In the genomic region with DNA sequence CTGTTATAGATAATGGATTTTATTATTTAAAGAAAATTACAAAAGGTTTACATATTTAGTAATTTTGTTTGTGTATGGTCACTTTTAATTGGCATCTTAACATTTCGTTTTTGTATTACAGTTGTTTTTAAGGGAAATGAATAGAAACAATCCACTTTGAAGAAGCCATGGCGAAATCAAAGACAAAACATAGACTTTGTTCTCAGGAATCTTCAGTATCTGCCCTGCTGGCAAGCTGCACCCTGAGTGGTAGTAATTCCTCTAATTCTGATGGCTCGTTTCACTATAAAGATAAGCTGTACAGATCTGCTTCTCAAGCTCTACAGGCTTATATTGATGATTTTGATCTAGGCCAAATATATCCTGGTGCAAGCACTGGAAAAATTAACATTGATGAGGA, we compare ENCODE assay signal across 34 cellular contexts. TPM values are rescaled to one million over a fixed set of nuclear protein-coding genes. Genes with fewer than 3 reads are reported as not detected.
DNase-seq lines count a peak whose midpoint lies in the region; ATAC-seq, FAIRE-seq and TF ChIP-seq lines count a peak whose summit lies in the region.
"Had no signal": no experiment of that assay in that cellular context is flagged by ENCODE, and none has a peak within 500 bp of the region (broad histone marks: within the 10 kb centered on the region; RNA-seq: fewer than 3 reads in every experiment).

No MANE protein-coding gene starts in this region.

- TF ChIP-seq RAD21 in HepG2 (CRISPR knock-in tag; IDR thresholded peaks at IDR 0.05) = no peak

- H3K4me1 Mint-ChIP-seq in nephron = peaks cover 12% of the 10 kb centered on the region

- H3K36me3 Mint-ChIP-seq in nephron (ENCODE audit: low read depth) = peaks cover 28% of the 10 kb centered on the region

- H3K9me3 ChIP-seq in HepG2 (ENCODE audit: low read length) (no peaks in the 10 kb centered on the region), right lobe of liver (no peaks in the 10 kb centered on the region)
- H3K9me3 ChIP-seq: heart left ventricle, mucosa of descending colon, SJSA1, uterus had no signal

- H3K4me1 ChIP-seq in HepG2 (ENCODE audit: insufficient read depth, low read length) (peaks cover 28% of the 10 kb centered on the region), right lobe of liver (peaks cover 0 to 9% (median 0%) of the 10 kb centered on the region in 4 donors)
- H3K4me1 ChIP-seq: uterus had no signal

- H3K4me2 ChIP-seq in HepG2 (ENCODE audit: low read depth, low read length) = no peak overlapping the region

- FAIRE-seq in HepG2 (lab: Jason Lieb, UNC) (peak; percentile 54), HTR-8/SVneo (lab: Jason Lieb, UNC) (no peak)
- FAIRE-seq: H54 had no signal

- intact Hi-C loops in HepG2 (cut with micrococcal nuclease; ENCODE audit: unreplicated experiment) = no loop called here
- intact Hi-C loops in right lobe of liver (cut with DNase I) = no loop called here

- peak overlapping the region in 1 of 3 experiments; percentile 26; a peak in 1 of 6 replicates for H3K4me3 ChIP-seq in HepG2 (replicated peaks in 1 of 3; ENCODE audit: insufficient read depth in 1 of 3, low read depth in 2 of 3, low read length in 3 of 3)
- no peak overlapping the region for H3K4me3 ChIP-seq in right lobe of liver
- no peak overlapping the region for H3K4me3 ChIP-seq in choroid plexus epithelial cell (ENCODE audit: low read depth, low read length)
- H3K4me3 ChIP-seq: heart left ventricle, lung, mucosa of descending colon, SJSA1, uterus had no signal

- H4K20me1 ChIP-seq in HepG2 (ENCODE audit: insufficient read depth, low read length) = no peaks in the 10 kb centered on the region

- whole genome bisulfite sequencing in HepG2 (ENCODE audit: low lambda C conversion rate) = 31% methylated on average over 3 of the region's 3 CpGs
- 53% methylated on average over 3 of the region's 3 CpGs for WGBS in right lobe of liver (ENCODE audit: insufficient coverage, low coverage, low lambda C conversion rate, missing lambda C conversion rate)

- H3K79me2 ChIP-seq in HepG2 (ENCODE audit: insufficient read depth, low read length) = no peaks in the 10 kb centered on the region

- CTCF ChIA-PET in HepG2 (lab: Yijun Ruan, JAX; ENCODE audit: low intra/inter-chr PET ratio, low total read pairs) = no interaction called here

- POLR2A ChIA-PET in HepG2 (lab: Yijun Ruan, JAX) = no interaction called here

- H3K27ac ChIP-seq in HepG2 (ENCODE audit: extremely low read length, insufficient read depth, low read length) (no peak overlapping the region), right lobe of liver (no peak overlapping the region)
- H3K27ac ChIP-seq: heart left ventricle, SJSA1, uterus had no signal

- H3K4me3 Mint-ChIP-seq in nephron = peak overlapping the region in 2 of 3 experiments; percentile 26 to 55
- H3K4me3 Mint-ChIP-seq: activated CD4-positive, alpha-beta memory T cell treated with anti-CD3 and anti-CD28 coated beads, Interleukin-2, amount 10 ng/mL, durations not matched to agents 7 days and 5 days; CD8-positive, alpha-beta T cell; central memory CD8-positive, alpha-beta T cell; stimulated activated effector memory CD8-positive, alpha-beta T cell treated with anti-CD3 and anti-CD28 coated beads, Interleukin-12 subunit alpha, Interleukin-12 subunit beta, amount 100 ng/mL, for 72 hours; T-cell had no signal

- no peak for TF ChIP-seq CTCF in HepG2 (CRISPR knock-in tag; IDR thresholded peaks at IDR 0.05)
- TF ChIP-seq CTCF in right lobe of liver (IDR thresholded peaks at IDR 0.05) = no peak
- TF ChIP-seq CTCF in choroid plexus epithelial cell (conservative IDR thresholded peaks at IDR 0.05; ENCODE audit: low read depth, low read length) = no peak
- no peak for TF ChIP-seq CTCF in nephron (IDR thresholded peaks at IDR 0.05; ENCODE audit: unreplicated experiment in 3 of 3)

- BruUV-seq in HepG2 (replicated peaks; lab: Mats Ljungman, UMichigan) = no TSS peak

- no peaks in the 10 kb centered on the region for H3K27me3 Mint-ChIP-seq in nephron (ENCODE audit: low read depth)
- H3K27me3 Mint-ChIP-seq: activated CD4-positive, alpha-beta memory T cell treated with anti-CD3 and anti-CD28 coated beads, Interleukin-2, amount 10 ng/mL, durations not matched to agents 7 days and 5 days; activated T-helper 17 cell treated with anti-CD3 and anti-CD28 coated beads, Interleukin-2, amount 50 U/mL, for 72 hours; central memory CD8-positive, alpha-beta T cell; natural killer cell treated with Interleukin-12 subunit alpha and Interleukin-12 subunit beta and Interleukin-15 and Interleukin-18, amount 100 ng/mL, for 72 hours; T-cell had no signal

- H2AFZ ChIP-seq in HepG2 (ENCODE audit: low read length) = no peak overlapping the region

- H3K9ac ChIP-seq in HepG2 (ENCODE audit: insufficient read depth, low read depth, low read length) = no peak overlapping the region

- H3K36me3 ChIP-seq in HepG2 (replicated peaks in 1 of 2; ENCODE audit: control insufficient read depth in 1 of 2, insufficient read depth in 2 of 2, low read length in 2 of 2) (no peaks in the 10 kb centered on the region), right lobe of liver (no peaks in the 10 kb centered on the region)
- H3K36me3 ChIP-seq: heart left ventricle, uterus had no signal

- TF ChIP-seq POLR2A in HepG2 (IDR thresholded peaks at IDR 0.05; ENCODE audit: insufficient read depth in 1 of 2, low read depth in 2 of 2, low read length in 2 of 2) (no peak), right lobe of liver (IDR thresholded peaks at IDR 0.05) (no peak)

- DNase-seq in HepG2 (ENCODE audit: low spot score) (peak; percentile 30), right lobe of liver (no peak), choroid plexus epithelial cell (ENCODE audit: low read depth) (peak; percentile 30), DMS153 (lab: John Stamatoyannopoulos, UW) (no peak), HTR-8/SVneo (ENCODE audit: insufficient read length, low spot score) (no peak)
- DNase-seq: activated CD4-positive, alpha-beta memory T cell treated with anti-CD3 and anti-CD28 coated beads, Interleukin-2, amount 10 ng/mL, durations not matched to agents 7 days and 5 days; activated CD4-positive, CD25-positive, alpha-beta regulatory T cell treated with anti-CD3 and anti-CD28 coated beads, Interleukin-2, amount 50 U/mL, for 72 hours; activated CD8-positive, alpha-beta memory T cell treated with anti-CD3 and anti-CD28 coated beads, Interleukin-2, amount 50 U/mL, for 48 hours; activated naive CD4-positive, alpha-beta T cell treated with anti-CD3 and anti-CD28 coated beads, Interleukin-2, amount 50 U/mL, for 16 hours; anterior cingulate cortex; CD8-positive, alpha-beta T cell; dorsolateral prefrontal cortex; heart left ventricle; mucosa of descending colon; NCI-H1105; NCI-H1930; NCI-H526; right cardiac atrium; stimulated activated CD4-positive, alpha-beta T cell treated with anti-CD3 and anti-CD28 coated beads, Interleukin-12 subunit alpha, Interleukin-12 subunit beta, amount 100 ng/mL, for 4 hours; stimulated activated CD4-positive, alpha-beta T cell treated with anti-CD3 and anti-CD28 coated beads, Interleukin-4, amount 100 ng/mL, for 24 hours; T-cell; uterus had no signal

- in situ Hi-C loops in HepG2 (cut with HindIII; ENCODE audit: extremely low pct_ligation_motif_present, low pct_unique_long_range_greater_than_20kb) = no loop called here

- TF ChIP-seq EP300 in HepG2 (IDR thresholded peaks at IDR 0.05; ENCODE audit: low read depth in 2 of 2, low read length in 2 of 2) (no peak), HepG2 (CRISPR knock-in tag; IDR thresholded peaks at IDR 0.05; ENCODE audit: borderline replicate concordance) (no peak)

- H3K27me3 ChIP-seq in HepG2 (ENCODE audit: control insufficient read depth in 1 of 2, insufficient read depth in 2 of 2, low read length in 2 of 2) (no peaks in the 10 kb centered on the region; a peak in 2 of 5 replicates), right lobe of liver (no peaks in the 10 kb centered on the region)
- H3K27me3 ChIP-seq: heart left ventricle, SJSA1, uterus had no signal

- ATAC-seq in HepG2 (no peak), right lobe of liver (no peak), esophagus mucosa (no peak), HG02938 (IDR thresholded peaks at IDR 0.05; ENCODE audit: unreplicated experiment) (no peak)
- ATAC-seq: activated T-helper 17 cell treated with anti-CD3 and anti-CD28 coated beads, Interleukin-2, amount 50 U/mL, for 72 hours; CD8-positive, alpha-beta T cell; heart left ventricle; mucosa of descending colon; natural killer cell treated with Interleukin-12 subunit alpha and Interleukin-12 subunit beta and Interleukin-15 and Interleukin-18, amount 100 ng/mL, for 72 hours; right cardiac atrium; stimulated activated effector memory CD8-positive, alpha-beta T cell treated with anti-CD3 and anti-CD28 coated beads, Interleukin-12 subunit alpha, Interleukin-12 subunit beta, amount 100 ng/mL, for 72 hours; T-cell had no signal

- no peak overlapping the region for H3K27ac Mint-ChIP-seq in nephron
- H3K27ac Mint-ChIP-seq: activated CD4-positive, alpha-beta memory T cell treated with anti-CD3 and anti-CD28 coated beads, Interleukin-2, amount 10 ng/mL, durations not matched to agents 7 days and 5 days; activated T-helper 17 cell treated with anti-CD3 and anti-CD28 coated beads, Interleukin-2, amount 50 U/mL, for 72 hours; CD8-positive, alpha-beta T cell; natural killer cell treated with Interleukin-12 subunit alpha and Interleukin-12 subunit beta and Interleukin-15 and Interleukin-18, amount 100 ng/mL, for 72 hours; stimulated activated effector memory CD8-positive, alpha-beta T cell treated with anti-CD3 and anti-CD28 coated beads, Interleukin-12 subunit alpha, Interleukin-12 subunit beta, amount 100 ng/mL, for 72 hours; T-cell had no signal

- H3K9me3 Mint-ChIP-seq in nephron = no peaks in the 10 kb centered on the region
- H3K9me3 Mint-ChIP-seq: activated CD4-positive, alpha-beta memory T cell treated with anti-CD3 and anti-CD28 coated beads, Interleukin-2, amount 10 ng/mL, durations not matched to agents 7 days and 5 days; activated T-helper 17 cell treated with anti-CD3 and anti-CD28 coated beads, Interleukin-2, amount 50 U/mL, for 72 hours; CD8-positive, alpha-beta T cell; central memory CD8-positive, alpha-beta T cell; natural killer cell treated with Interleukin-12 subunit alpha and Interleukin-12 subunit beta and Interleukin-15 and Interleukin-18, amount 100 ng/mL, for 72 hours; stimulated activated effector memory CD8-positive, alpha-beta T cell treated with anti-CD3 and anti-CD28 coated beads, Interleukin-12 subunit alpha, Interleukin-12 subunit beta, amount 100 ng/mL, for 72 hours; T-cell had no signal

RNA-seq across cellular contexts. Expression of a gene that starts 2.7 kb away (rescaled TPM):
- total RNA-seq in HepG2 (2016; rRNA removed; fragmentation: Illumina TruSeq; extraction: Trizol) (2.5 and 8.1 TPM in 2 replicates), right lobe of liver (under 1 TPM; 0.12 to 0.55 (median 0.33) TPM), esophagus mucosa (2.7 TPM)
- 0.79 and 0.91 TPM in 2 replicates for total RNA-seq in HepG2 (2016; cell fraction: cytosol; rRNA removed; fragmentation: Illumina TruSeq; extraction: Trizol; ENCODE audit: low read depth)
- total RNA-seq in HepG2 (2016; cell fraction: insoluble cytoplasmic fraction; rRNA removed; fragmentation: Illumina TruSeq; extraction: Trizol) = 1.6 and 6.8 TPM in 2 replicates
- 1.9 and 2.9 TPM in 2 replicates for total RNA-seq in HepG2 (2016; cell fraction: membrane; rRNA removed; fragmentation: Illumina TruSeq; extraction: Trizol)
- total RNA-seq in HepG2 (2016; cell fraction: nucleus; rRNA removed; fragmentation: Illumina TruSeq; extraction: Trizol) = 4.2 and 4.6 TPM in 2 replicates
- polyA plus RNA-seq in HepG2 (2011; rRNA removed) = 0.94 and 1.8 TPM in 2 replicates
- 0.30 and 0.56 TPM in 2 replicates for polyA plus RNA-seq in HepG2 (2011; cell fraction: cytosol; rRNA removed)
- polyA plus RNA-seq in HepG2 (2011; cell fraction: nucleus; rRNA removed) = 0.92 and 1.2 TPM in 2 replicates
- polyA plus RNA-seq in HepG2 (2012) = 1.1 and 2.0 TPM in 2 replicates
- 0.14 and 0.19 TPM in 2 replicates for polyA plus RNA-seq in HepG2 (2016; cell fraction: cytosol; fragmentation: Illumina TruSeq; extraction: Trizol; ENCODE audit: low read depth)
- polyA plus RNA-seq in HepG2 (2016; cell fraction: insoluble cytoplasmic fraction; fragmentation: Illumina TruSeq; extraction: Trizol; ENCODE audit: low read depth) = 5.7 and 6.0 TPM in 2 replicates
- polyA plus RNA-seq in HepG2 (2016; cell fraction: membrane; fragmentation: Illumina TruSeq; extraction: Trizol; ENCODE audit: low read depth) = 0.69 and 0.83 TPM in 2 replicates
- polyA plus RNA-seq in HepG2 (2016; cell fraction: nucleus; fragmentation: Illumina TruSeq; extraction: Trizol; ENCODE audit: insufficient read depth, low read depth) = 4.3 and 5.4 TPM in 2 replicates
- 0.74 and 1.1 TPM in 2 replicates for polyA minus RNA-seq in HepG2 (2011; rRNA and poly(A)+ RNA removed; ENCODE audit: low replicate concordance)
- polyA minus RNA-seq in HepG2 (2011; cell fraction: cytosol; rRNA and poly(A)+ RNA removed) = 4.5 and 5.2 TPM in 2 replicates
- 5.5 and 7.2 TPM in 2 replicates for polyA minus RNA-seq in HepG2 (2011; cell fraction: nucleus; rRNA and poly(A)+ RNA removed)

RNA-seq across cellular contexts. Expression of a gene that starts 2.7 kb away (rescaled TPM):
- not detected in 2 replicates for total RNA-seq in HepG2 (2016; rRNA removed; fragmentation: Illumina TruSeq; extraction: Trizol)
- total RNA-seq in HepG2 (2016; cell fraction: cytosol; rRNA removed; fragmentation: Illumina TruSeq; extraction: Trizol; ENCODE audit: low read depth) = not detected in 2 replicates
- not detected in 2 replicates for total RNA-seq in HepG2 (2016; cell fraction: insoluble cytoplasmic fraction; rRNA removed; fragmentation: Illumina TruSeq; extraction: Trizol)
- total RNA-seq in HepG2 (2016; cell fraction: membrane; rRNA removed; fragmentation: Illumina TruSeq; extraction: Trizol) = not detected in 2 replicates
- not detected in 2 replicates for total RNA-seq in HepG2 (2016; cell fraction: nucleus; rRNA removed; fragmentation: Illumina TruSeq; extraction: Trizol)
- not detected in 2 replicates for polyA plus RNA-seq in HepG2 (2011; rRNA removed)
- polyA plus RNA-seq in HepG2 (2011; cell fraction: cytosol; rRNA removed) = not detected in 2 replicates
- polyA plus RNA-seq in HepG2 (2011; cell fraction: nucleus; rRNA removed) = not detected in 2 replicates
- polyA plus RNA-seq in HepG2 (2012) = not detected in 2 replicates
- polyA plus RNA-seq in HepG2 (2016; cell fraction: cytosol; fragmentation: Illumina TruSeq; extraction: Trizol; ENCODE audit: low read depth) = not detected in 2 replicates
- not detected in 2 replicates for polyA plus RNA-seq in HepG2 (2016; cell fraction: insoluble cytoplasmic fraction; fragmentation: Illumina TruSeq; extraction: Trizol; ENCODE audit: low read depth)
- not detected in 2 replicates for polyA plus RNA-seq in HepG2 (2016; cell fraction: membrane; fragmentation: Illumina TruSeq; extraction: Trizol; ENCODE audit: low read depth)
- polyA plus RNA-seq in HepG2 (2016; cell fraction: nucleus; fragmentation: Illumina TruSeq; extraction: Trizol; ENCODE audit: insufficient read depth, low read depth) = not detected in 2 replicates
- polyA minus RNA-seq in HepG2 (2011; rRNA and poly(A)+ RNA removed; ENCODE audit: low replicate concordance) = not detected in 2 replicates
- polyA minus RNA-seq in HepG2 (2011; cell fraction: cytosol; rRNA and poly(A)+ RNA removed) = not detected in 2 replicates
- polyA minus RNA-seq in HepG2 (2011; cell fraction: nucleus; rRNA and poly(A)+ RNA removed) = not detected in 2 replicates
- total RNA-seq in right lobe of liver = not detected
- not detected for total RNA-seq in esophagus mucosa
- total RNA-seq: activated CD4-positive, alpha-beta memory T cell treated with anti-CD3 and anti-CD28 coated beads, Interleukin-2, amount 10 ng/mL, durations not matched to agents 7 days and 5 days; CD8-positive, alpha-beta T cell; heart left ventricle; lung; M059J; mucosa of descending colon; natural killer cell treated with Interleukin-12 subunit alpha and Interleukin-12 subunit beta and Interleukin-15 and Interleukin-18, amount 100 ng/mL, for 72 hours; right cardiac atrium; T-cell; temporal lobe; uterus had no signal
- polyA plus RNA-seq: heart left ventricle, right cardiac atrium had no signal

Comparison
In these comparisons a context has a peak if more than half of its experiments do, and no peak if none do; other contexts are left out.
1. DNase-seq: peak in HepG2 (single experiment) and choroid plexus epithelial cell (single experiment); none in right lobe of liver (0 of 3), DMS153 (single experiment) and HTR-8/SVneo (single experiment).